ENCODE assay signal across 37 cellular contexts in the genomic region with DNA sequence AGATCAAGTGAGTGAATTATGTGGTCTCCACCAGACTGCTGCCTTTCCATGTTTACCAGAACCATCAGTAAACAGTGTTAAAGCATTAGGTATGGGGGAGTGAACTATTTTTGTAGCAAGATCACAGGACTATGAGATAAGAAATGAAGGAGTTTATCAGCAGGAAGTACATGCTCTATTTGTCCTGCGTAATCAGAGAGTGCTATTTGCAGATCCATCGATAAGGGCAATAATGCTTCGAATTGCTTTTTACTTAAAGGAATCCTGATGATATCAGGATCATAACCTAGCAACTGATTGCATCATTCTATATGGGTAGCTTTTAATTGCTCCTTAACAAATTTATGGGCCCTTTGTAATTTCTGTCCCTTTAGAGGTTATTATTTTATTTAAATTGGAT. TPM values are rescaled to one million over a fixed set of nuclear protein-coding genes. Genes with fewer than 3 reads are reported as not detected.
"Had no signal": no experiment of that assay in that cellular context is flagged by ENCODE, and none has a peak within 500 bp of the region (broad histone marks: within the 10 kb centered on the region; RNA-seq: fewer than 3 reads in every experiment).

No MANE protein-coding gene starts in this region.

- H3K4me3 ChIP-seq: ascending aorta, breast epithelium, cardiac muscle cell, colonic mucosa, esophagus squamous epithelium, gastroesophageal sphincter, heart right ventricle had no signal

- H3K27me3 Mint-ChIP-seq: activated CD4-positive, alpha-beta memory T cell treated with anti-CD3 and anti-CD28 coated beads for 36 hours; activated CD4-positive, alpha-beta T cell treated with anti-CD3 and anti-CD28 coated beads for 36 hours; activated CD4-positive, alpha-beta T cell treated with anti-CD3 and anti-CD28 coated beads, Interleukin-2, amount 10 ng/mL, durations not matched to agents 24 days and 14 days; activated naive CD4-positive, alpha-beta T cell treated with anti-CD3 and anti-CD28 coated beads, Interleukin-2, amount 10 ng/mL, durations not matched to agents 7 days and 5 days; activated naive CD8-positive, alpha-beta T cell treated with anti-CD3 and anti-CD28 coated beads, Interleukin-2, amount 10 ng/mL, durations not matched to agents 7 days and 5 days; brain; T-helper 17 cell had no signal

- H3K27me3 ChIP-seq: ascending aorta, breast epithelium, cardiac muscle cell, colonic mucosa, esophagus squamous epithelium, gastroesophageal sphincter, heart right ventricle had no signal

- H3K36me3 ChIP-seq: ascending aorta, breast epithelium, cardiac muscle cell, colonic mucosa, esophagus squamous epithelium, gastroesophageal sphincter, heart right ventricle had no signal

- H3K4me1 ChIP-seq: ascending aorta, breast epithelium, colonic mucosa, esophagus squamous epithelium, gastroesophageal sphincter, heart right ventricle had no signal

- ATAC-seq: activated CD4-positive, alpha-beta T cell treated with anti-CD3 and anti-CD28 coated beads for 36 hours; activated naive CD4-positive, alpha-beta T cell treated with anti-CD3 and anti-CD28 coated beads, Interleukin-2, amount 50 U/mL, for 72 hours; activated T-cell treated with anti-CD3 and anti-CD28 coated beads, Interleukin-2, amount 50 U/mL, for 72 hours; gastroesophageal sphincter; heart right ventricle; T-helper 17 cell had no signal

- H3K4me3 Mint-ChIP-seq: activated CD4-positive, alpha-beta memory T cell treated with anti-CD3 and anti-CD28 coated beads for 36 hours; activated CD4-positive, alpha-beta T cell treated with anti-CD3 and anti-CD28 coated beads for 36 hours; activated CD4-positive, alpha-beta T cell treated with anti-CD3 and anti-CD28 coated beads, Interleukin-2, amount 10 ng/mL, durations not matched to agents 24 days and 14 days; activated naive CD4-positive, alpha-beta T cell treated with anti-CD3 and anti-CD28 coated beads, Interleukin-2, amount 10 ng/mL, durations not matched to agents 7 days and 5 days; activated naive CD8-positive, alpha-beta T cell treated with anti-CD3 and anti-CD28 coated beads, Interleukin-2, amount 10 ng/mL, durations not matched to agents 7 days and 5 days; activated T-cell treated with anti-CD3 and anti-CD28 coated beads, Interleukin-2, amount 50 U/mL, for 24 hours; activated T-cell treated with anti-CD3 and anti-CD28 coated beads, Interleukin-2, amount 50 U/mL, for 72 hours; brain; T-helper 17 cell; T-helper 2 cell treated with Interferon-gamma antibody and Interleukin-4, amounts not matched to agents 5 μg/mL and 100 μg/mL, for 36 hours had no signal

- H3K27ac Mint-ChIP-seq: activated CD4-positive, alpha-beta memory T cell treated with anti-CD3 and anti-CD28 coated beads for 36 hours; activated CD4-positive, alpha-beta T cell treated with anti-CD3 and anti-CD28 coated beads for 36 hours; activated CD4-positive, alpha-beta T cell treated with anti-CD3 and anti-CD28 coated beads, Interleukin-2, amount 10 ng/mL, durations not matched to agents 24 days and 14 days; activated naive CD4-positive, alpha-beta T cell treated with anti-CD3 and anti-CD28 coated beads, Interleukin-2, amount 10 ng/mL, durations not matched to agents 7 days and 5 days; activated naive CD4-positive, alpha-beta T cell treated with anti-CD3 and anti-CD28 coated beads, Interleukin-2, amount 50 U/mL, for 72 hours; activated naive CD8-positive, alpha-beta T cell treated with anti-CD3 and anti-CD28 coated beads, Interleukin-2, amount 10 ng/mL, durations not matched to agents 7 days and 5 days; activated T-cell treated with anti-CD3 and anti-CD28 coated beads, Interleukin-2, amount 50 U/mL, for 24 hours; activated T-cell treated with anti-CD3 and anti-CD28 coated beads, Interleukin-2, amount 50 U/mL, for 72 hours; brain; T-helper 17 cell; T-helper 2 cell treated with Interferon-gamma antibody and Interleukin-4, amounts not matched to agents 5 μg/mL and 100 μg/mL, for 36 hours had no signal

- H3K9me3 ChIP-seq: ascending aorta, colonic mucosa, esophagus squamous epithelium had no signal

- H3K9me3 Mint-ChIP-seq: activated CD4-positive, alpha-beta T cell treated with anti-CD3 and anti-CD28 coated beads, Interleukin-2, amount 10 ng/mL, durations not matched to agents 24 days and 14 days; activated naive CD4-positive, alpha-beta T cell treated with anti-CD3 and anti-CD28 coated beads, Interleukin-2, amount 10 ng/mL, durations not matched to agents 7 days and 5 days; activated naive CD8-positive, alpha-beta T cell treated with anti-CD3 and anti-CD28 coated beads, Interleukin-2, amount 10 ng/mL, durations not matched to agents 7 days and 5 days had no signal

- H3K27ac ChIP-seq: ascending aorta, breast epithelium, cardiac muscle cell, colonic mucosa, epithelial cell of prostate, esophagus squamous epithelium, gastroesophageal sphincter, heart right ventricle had no signal

- H3K36me3 Mint-ChIP-seq: activated CD4-positive, alpha-beta memory T cell treated with anti-CD3 and anti-CD28 coated beads for 36 hours; activated naive CD4-positive, alpha-beta T cell treated with anti-CD3 and anti-CD28 coated beads, Interleukin-2, amount 10 ng/mL, durations not matched to agents 7 days and 5 days; activated naive CD8-positive, alpha-beta T cell treated with anti-CD3 and anti-CD28 coated beads, Interleukin-2, amount 10 ng/mL, durations not matched to agents 7 days and 5 days; brain had no signal

- H3K4me1 Mint-ChIP-seq: activated CD4-positive, alpha-beta T cell treated with anti-CD3 and anti-CD28 coated beads for 36 hours; activated CD4-positive, alpha-beta T cell treated with anti-CD3 and anti-CD28 coated beads, Interleukin-2, amount 10 ng/mL, durations not matched to agents 24 days and 14 days; activated naive CD4-positive, alpha-beta T cell treated with anti-CD3 and anti-CD28 coated beads, Interleukin-2, amount 10 ng/mL, durations not matched to agents 7 days and 5 days; activated naive CD8-positive, alpha-beta T cell treated with anti-CD3 and anti-CD28 coated beads, Interleukin-2, amount 10 ng/mL, durations not matched to agents 7 days and 5 days; brain; T-helper 17 cell had no signal

- DNase-seq: activated CD4-positive, alpha-beta memory T cell treated with anti-CD3 and anti-CD28 coated beads for 36 hours; activated CD4-positive, alpha-beta T cell treated with anti-CD3 and anti-CD28 coated beads for 36 hours; activated CD4-positive, alpha-beta T cell treated with anti-CD3 and anti-CD28 coated beads, Interleukin-2, amount 10 ng/mL, durations not matched to agents 24 days and 14 days; activated CD4-positive, CD25-positive, alpha-beta regulatory T cell; activated CD4-positive, CD25-positive, alpha-beta regulatory T cell treated with anti-CD3 and anti-CD28 coated beads, Interleukin-2, amount 50 U/mL, for 72 hours; activated CD8-positive, alpha-beta memory T cell treated with anti-CD3 and anti-CD28 coated beads, Interleukin-2, amount 50 U/mL, for 48 hours; activated gamma-delta T cell; activated naive CD4-positive, alpha-beta T cell; activated naive CD4-positive, alpha-beta T cell treated with anti-CD3 and anti-CD28 coated beads, Interleukin-2, amount 10 ng/mL, durations not matched to agents 7 days and 5 days; activated naive CD8-positive, alpha-beta T cell treated with anti-CD3 and anti-CD28 coated beads, Interleukin-2, amount 10 ng/mL, durations not matched to agents 7 days and 5 days; activated T-cell treated with anti-CD3 and anti-CD28 coated beads for 4 hours; activated T-cell treated with anti-CD3 and anti-CD28 coated beads, Interleukin-2, amount 50 U/mL, for 24 hours; activated T-cell treated with anti-CD3 and anti-CD28 coated beads, Interleukin-2, amount 50 U/mL, for 72 hours; central memory CD4-positive, alpha-beta T cell; cerebellar nuclear complex; colonic mucosa; effector CD8-positive, alpha-beta T cell; esophagus squamous epithelium; foreskin melanocyte; heart right ventricle; hippocampal formation; T-helper 17 cell; T1000 had no signal

RNA-seq across cellular contexts. Expression of a gene that starts 57.1 kb away (rescaled TPM):
- total RNA-seq: activated CD4-positive, alpha-beta memory T cell treated with anti-CD3 and anti-CD28 coated beads for 36 hours; activated CD4-positive, alpha-beta T cell treated with anti-CD3 and anti-CD28 coated beads for 36 hours; activated CD4-positive, alpha-beta T cell treated with anti-CD3 and anti-CD28 coated beads, Interleukin-2, amount 10 ng/mL, durations not matched to agents 24 days and 14 days; activated naive CD4-positive, alpha-beta T cell treated with anti-CD3 and anti-CD28 coated beads, Interleukin-2, amount 50 U/mL, for 72 hours; activated naive CD8-positive, alpha-beta T cell treated with anti-CD3 and anti-CD28 coated beads, Interleukin-2, amount 10 ng/mL, durations not matched to agents 7 days and 5 days; activated T-cell treated with anti-CD3 and anti-CD28 coated beads, Interleukin-2, amount 50 U/mL, for 72 hours; ascending aorta; colonic mucosa; dermis microvascular lymphatic vessel endothelial cell; endothelial cell of umbilical vein; esophagus squamous epithelium; fibroblast of lung; fibroblast of villous mesenchyme; glomerular endothelial cell; heart right ventricle; T-helper 17 cell had no signal
- polyA plus RNA-seq: endothelial cell of umbilical vein, esophagus, heart right ventricle had no signal
